33 cellular contexts compared by ENCODE assay signal in the genomic region with DNA sequence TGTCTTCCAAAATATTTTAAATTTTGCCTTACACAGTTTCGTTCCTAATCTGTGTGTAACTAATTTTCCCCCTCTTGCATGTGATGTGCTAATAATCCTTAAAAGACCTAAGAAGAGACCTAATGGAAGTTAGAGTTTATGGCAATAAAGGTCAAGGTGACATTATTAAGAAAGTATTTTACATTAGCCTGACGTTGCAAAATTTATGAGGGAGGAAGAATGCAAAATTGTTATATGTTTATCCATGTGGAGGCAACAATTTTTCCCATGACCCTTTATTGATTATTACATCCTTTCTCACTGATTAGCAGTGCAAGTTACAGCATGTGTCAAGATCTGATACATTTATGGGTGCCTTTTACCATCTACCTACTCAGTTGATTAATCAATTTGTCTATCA.
DNase-seq lines count a peak whose midpoint lies in the region; ATAC-seq, FAIRE-seq and TF ChIP-seq lines count a peak whose summit lies in the region.
"Had no signal": no experiment of that assay in that cellular context is flagged by ENCODE, and none has a peak within 500 bp of the region (broad histone marks: within the 10 kb centered on the region; RNA-seq: fewer than 3 reads in every experiment).

No MANE protein-coding gene starts in this region.

- no peak overlapping the region for H2BK120ac ChIP-seq in IMR-90 (ENCODE audit: low read depth, low read length)

- no peak overlapping the region for H2BK5ac ChIP-seq in IMR-90 (ENCODE audit: low read depth, low read length, poor library complexity, severe bottlenecking)

- TF ChIP-seq CTCF in HepG2 (CRISPR knock-in tag; IDR thresholded peaks at IDR 0.05) (no peak), right lobe of liver (IDR thresholded peaks at IDR 0.05) (no peak), IMR-90 (conservative IDR thresholded peaks at IDR 0.05; ENCODE audit: low read depth, low read length) (no peak)

- TF ChIP-seq POLR2A in HepG2 (IDR thresholded peaks at IDR 0.05; ENCODE audit: insufficient read depth in 1 of 2, low read depth in 2 of 2, low read length in 2 of 2), result no peak
- TF ChIP-seq POLR2A in right lobe of liver (IDR thresholded peaks at IDR 0.05), result no peak
- no peak for TF ChIP-seq POLR2A in IMR-90 (IDR thresholded peaks at IDR 0.05; ENCODE audit: low read depth, low read length)

- no peak overlapping the region for H3K23ac ChIP-seq in IMR-90 (ENCODE audit: low read depth, low read length)

- no peak for TF ChIP-seq RAD21 in HepG2 (CRISPR knock-in tag; IDR thresholded peaks at IDR 0.05)
- no peak for TF ChIP-seq RAD21 in IMR-90 (IDR thresholded peaks at IDR 0.05; ENCODE audit: low read length)

- H2AK5ac ChIP-seq in IMR-90 (ENCODE audit: low read depth, low read length), result no peak overlapping the region

- H3K27me3 ChIP-seq in HepG2 (ENCODE audit: control insufficient read depth in 1 of 2, insufficient read depth in 2 of 2, low read length in 2 of 2) (no peaks in the 10 kb centered on the region), right lobe of liver (no peaks in the 10 kb centered on the region), IMR-90 (ENCODE audit: control insufficient read depth, insufficient read depth, low read length) (no peaks in the 10 kb centered on the region)
- H3K27me3 ChIP-seq: BE2C; BLaER1; BLaER1 treated with 17β-estradiol and CSF1 and Interleukin-3, amounts not matched to agents 10 nM and 100 nM had no signal

- H3K9ac ChIP-seq in HepG2 (ENCODE audit: insufficient read depth, low read depth, low read length) (no peak overlapping the region), IMR-90 (ENCODE audit: low read depth, low read length) (no peak overlapping the region)
- H3K9ac ChIP-seq: BLaER1; BLaER1 treated with 17β-estradiol and CSF1 and Interleukin-3, amounts not matched to agents 10 nM and 100 nM had no signal

- H3K14ac ChIP-seq in IMR-90 (replicated peaks; ENCODE audit: low read depth, low read length), result no peak overlapping the region

- H3K27ac ChIP-seq in HepG2 (ENCODE audit: extremely low read length, insufficient read depth, low read length), result no peak overlapping the region
- no peak overlapping the region for H3K27ac ChIP-seq in right lobe of liver
- no peak overlapping the region for H3K27ac ChIP-seq in IMR-90 (ENCODE audit: insufficient read depth, low read length)
- H3K27ac ChIP-seq: 22Rv1; A549; BLaER1; BLaER1 treated with 17β-estradiol and CSF1 and Interleukin-3, amounts not matched to agents 10 nM and 100 nM; C4-2B had no signal

- H3K4me1 Mint-ChIP-seq in effector memory CD8-positive, alpha-beta T cell (ENCODE audit: low read depth in 2 of 2), result no peaks in the 10 kb centered on the region
- H3K4me1 Mint-ChIP-seq: B cell; CD14-positive monocyte; CD4-positive, alpha-beta memory T cell; CD4-positive, CD25-positive, alpha-beta regulatory T cell; CD8-positive, alpha-beta memory T cell had no signal

- H3K36me3 ChIP-seq in HepG2 (replicated peaks in 1 of 2; ENCODE audit: control insufficient read depth in 1 of 2, insufficient read depth in 2 of 2, low read length in 2 of 2), result no peaks in the 10 kb centered on the region
- no peaks in the 10 kb centered on the region for H3K36me3 ChIP-seq in right lobe of liver
- no peaks in the 10 kb centered on the region for H3K36me3 ChIP-seq in IMR-90 (ENCODE audit: control insufficient read depth, insufficient read depth, low read length)
- H3K36me3 ChIP-seq: BE2C; BLaER1; BLaER1 treated with 17β-estradiol and CSF1 and Interleukin-3, amounts not matched to agents 10 nM and 100 nM had no signal

- peaks cover 16 to 22% of the 10 kb centered on the region in 2 donors for H3K9me3 Mint-ChIP-seq in effector memory CD8-positive, alpha-beta T cell

- H3K4me3 ChIP-seq in HepG2 (replicated peaks in 1 of 3; ENCODE audit: insufficient read depth in 1 of 3, low read depth in 2 of 3, low read length in 3 of 3) (no peak overlapping the region), right lobe of liver (no peak overlapping the region), IMR-90 (ENCODE audit: insufficient read depth, low read depth, low read length) (no peak overlapping the region)
- H3K4me3 ChIP-seq: A549; BLaER1; BLaER1 treated with 17β-estradiol and CSF1 and Interleukin-3, amounts not matched to agents 10 nM and 100 nM had no signal

- H3K4me2 ChIP-seq in HepG2 (ENCODE audit: low read depth, low read length) (no peak overlapping the region), IMR-90 (ENCODE audit: low read depth, low read length) (no peak overlapping the region)
- H3K4me2 ChIP-seq: A549; BLaER1; BLaER1 treated with 17β-estradiol and CSF1 and Interleukin-3, amounts not matched to agents 10 nM and 100 nM had no signal

- no peak for DNase-seq in HepG2 (ENCODE audit: low spot score)
- DNase-seq in right lobe of liver, result no peak
- DNase-seq in IMR-90, result no peak
- DNase-seq in effector memory CD8-positive, alpha-beta T cell, result no peak
- DNase-seq: 8988T; ACHN; AML-193; BE2C; C1 segment of cervical spinal cord; Caco-2; Calu3; CD4-positive, alpha-beta memory T cell; CD4-positive, alpha-beta T cell; CD4-positive, CD25-positive, alpha-beta regulatory T cell; CD8-positive, alpha-beta memory T cell; CD8-positive, alpha-beta T cell; COR-L47; DMS 273 treated with DMSO at 0.1 percent for 48 hours; DMS153; DMS53; DMS79; DMS79 treated with DMSO at 0.1 percent for 48 hours; DND-41; EL had no signal

- CTCF ChIA-PET in HepG2 (lab: Yijun Ruan, JAX; ENCODE audit: low intra/inter-chr PET ratio, low total read pairs), result no interaction called here
- CTCF ChIA-PET in IMR-90 (lab: Yijun Ruan, JAX), result no interaction called here

- ATAC-seq in HepG2, result no peak
- no peak for ATAC-seq in right lobe of liver
- ATAC-seq in IMR-90 (ENCODE audit: low read depth), result no peak
- no peak for ATAC-seq in effector memory CD8-positive, alpha-beta T cell (replicated peaks)
- ATAC-seq: A549; CD8-positive, alpha-beta T cell had no signal

- no peak overlapping the region for H4K8ac ChIP-seq in IMR-90 (ENCODE audit: low read depth in 2 of 2, low read length in 2 of 2)

- H2BK15ac ChIP-seq in IMR-90 (ENCODE audit: low read depth, low read length), result no peak overlapping the region

- H3K56ac ChIP-seq in IMR-90 (ENCODE audit: extremely low read depth, insufficient read depth, low read length), result no peak overlapping the region

- no peaks in the 10 kb centered on the region for H3K27me3 Mint-ChIP-seq in effector memory CD8-positive, alpha-beta T cell
- H3K27me3 Mint-ChIP-seq: B cell; CD4-positive, alpha-beta memory T cell; CD4-positive, alpha-beta T cell; CD4-positive, CD25-positive, alpha-beta regulatory T cell; CD8-positive, alpha-beta memory T cell had no signal

- H2AFZ ChIP-seq in HepG2 (ENCODE audit: low read length) (no peak overlapping the region), IMR-90 (replicated peaks; ENCODE audit: low read length, poor library complexity) (no peak overlapping the region)

- H3K9me1 ChIP-seq in IMR-90 (ENCODE audit: insufficient read depth, low read length), result no peaks in the 10 kb centered on the region

- FAIRE-seq in HepG2 (lab: Jason Lieb, UNC), result no peak
- FAIRE-seq: A204.1, A549, D721Med had no signal

- H3K36me3 Mint-ChIP-seq in effector memory CD8-positive, alpha-beta T cell (ENCODE audit: insufficient read depth), result no peaks in the 10 kb centered on the region
- H3K36me3 Mint-ChIP-seq: CD14-positive monocyte; CD4-positive, alpha-beta memory T cell; CD4-positive, CD25-positive, alpha-beta regulatory T cell; CD8-positive, alpha-beta memory T cell; CD8-positive, alpha-beta T cell had no signal

- H3K9me3 ChIP-seq in HepG2 (ENCODE audit: low read length) (no peaks in the 10 kb centered on the region), right lobe of liver (no peaks in the 10 kb centered on the region), IMR-90 (ENCODE audit: control insufficient read depth, insufficient read depth, low read length) (peaks cover 2% of the 10 kb centered on the region; the same call in 1 of the 2 replicates)
- H3K9me3 ChIP-seq: A549; BE2C; BLaER1; BLaER1 treated with 17β-estradiol and CSF1 and Interleukin-3, amounts not matched to agents 10 nM and 100 nM; Caco-2 had no signal

- H4K20me1 ChIP-seq in HepG2 (ENCODE audit: insufficient read depth, low read length) (no peaks in the 10 kb centered on the region), IMR-90 (ENCODE audit: insufficient read depth, low read length) (no peaks in the 10 kb centered on the region)
- H4K20me1 ChIP-seq: BLaER1; BLaER1 treated with 17β-estradiol and CSF1 and Interleukin-3, amounts not matched to agents 10 nM and 100 nM had no signal

- POLR2A ChIA-PET in HepG2 (lab: Yijun Ruan, JAX), result no interaction called here
- POLR2A ChIA-PET in IMR-90 (lab: Charles Lee; ENCODE audit: unreplicated experiment), result no interaction called here

- intact Hi-C loops in HepG2 (cut with micrococcal nuclease; ENCODE audit: unreplicated experiment), result no loop called here
- intact Hi-C loops in right lobe of liver (cut with DNase I), result no loop called here
- intact Hi-C loops in IMR-90 (cut with micrococcal nuclease), result no loop called here

- no peak overlapping the region for H3K4me3 Mint-ChIP-seq in effector memory CD8-positive, alpha-beta T cell
- H3K4me3 Mint-ChIP-seq: B cell; CD14-positive monocyte; CD4-positive, alpha-beta memory T cell; CD4-positive, alpha-beta T cell; CD4-positive, CD25-positive, alpha-beta regulatory T cell; CD8-positive, alpha-beta memory T cell; CD8-positive, alpha-beta T cell had no signal

- H3K79me2 ChIP-seq in HepG2 (ENCODE audit: insufficient read depth, low read length), result no peaks in the 10 kb centered on the region

- H3K27ac Mint-ChIP-seq in effector memory CD8-positive, alpha-beta T cell, result no peak overlapping the region
- H3K27ac Mint-ChIP-seq: B cell; CD14-positive monocyte; CD4-positive, alpha-beta memory T cell; CD4-positive, alpha-beta T cell; CD4-positive, CD25-positive, alpha-beta regulatory T cell; CD8-positive, alpha-beta memory T cell; CD8-positive, alpha-beta T cell had no signal

- dilution Hi-C loops in IMR-90 (cut with HindIII; ENCODE audit: low sequenced_read_pairs, unreplicated experiment), result no loop called here

- in situ Hi-C loops in HepG2 (cut with HindIII; ENCODE audit: extremely low pct_ligation_motif_present, low pct_unique_long_range_greater_than_20kb), result no loop called here
- in situ Hi-C loops in IMR-90 (cut with MboI; ENCODE audit: low sequenced_read_pairs), result no loop called here

- WGBS in HepG2 (ENCODE audit: low lambda C conversion rate), result 0% methylated on average over 2 of the region's 2 CpGs
- WGBS in right lobe of liver (ENCODE audit: insufficient coverage, low coverage, low lambda C conversion rate, missing lambda C conversion rate), result 45% methylated on average over 2 of the region's 2 CpGs
- no CpG with 5 or more reads among the region's 2 CpGs for WGBS in IMR-90 (ENCODE audit: extremely low coverage in 2 of 2, insufficient read length in 1 of 2), 2 experiments

- H2BK20ac ChIP-seq in IMR-90 (ENCODE audit: low read depth, low read length), result no peak overlapping the region

- H3K18ac ChIP-seq in IMR-90 (ENCODE audit: low read depth, low read length), result no peak overlapping the region

- H3K4me1 ChIP-seq in HepG2 (ENCODE audit: insufficient read depth, low read length) (no peaks in the 10 kb centered on the region), right lobe of liver (no peaks in the 10 kb centered on the region), IMR-90 (ENCODE audit: control insufficient read depth, insufficient read depth, low read length) (no peaks in the 10 kb centered on the region)
- H3K4me1 ChIP-seq: A549; BLaER1; BLaER1 treated with 17β-estradiol and CSF1 and Interleukin-3, amounts not matched to agents 10 nM and 100 nM; Caco-2 had no signal

- BruUV-seq in HepG2 (replicated peaks; lab: Mats Ljungman, UMichigan) (no TSS peak), IMR-90 (replicated peaks; lab: Mats Ljungman, UMichigan) (no TSS peak)

- no peak overlapping the region for H4K91ac ChIP-seq in IMR-90 (ENCODE audit: insufficient read depth, low read depth, low read length)

- TF ChIP-seq EP300 in HepG2 (IDR thresholded peaks at IDR 0.05; ENCODE audit: low read depth in 2 of 2, low read length in 2 of 2) (no peak), HepG2 (CRISPR knock-in tag; IDR thresholded peaks at IDR 0.05; ENCODE audit: borderline replicate concordance) (no peak)

- no peak overlapping the region for H2AK9ac ChIP-seq in IMR-90 (replicated peaks; ENCODE audit: low read depth, low read length, poor library complexity)

- H4K5ac ChIP-seq in IMR-90 (ENCODE audit: low read depth, low read length), result no peak overlapping the region

- no peaks in the 10 kb centered on the region for H3K79me1 ChIP-seq in IMR-90 (ENCODE audit: low read depth in 1 of 2, low read length in 2 of 2)

- H3K4ac ChIP-seq in IMR-90 (ENCODE audit: low read depth, low read length), result no peak overlapping the region
